Comparison of ENCODE assay signal across 12 cellular contexts in the genomic region with DNA sequence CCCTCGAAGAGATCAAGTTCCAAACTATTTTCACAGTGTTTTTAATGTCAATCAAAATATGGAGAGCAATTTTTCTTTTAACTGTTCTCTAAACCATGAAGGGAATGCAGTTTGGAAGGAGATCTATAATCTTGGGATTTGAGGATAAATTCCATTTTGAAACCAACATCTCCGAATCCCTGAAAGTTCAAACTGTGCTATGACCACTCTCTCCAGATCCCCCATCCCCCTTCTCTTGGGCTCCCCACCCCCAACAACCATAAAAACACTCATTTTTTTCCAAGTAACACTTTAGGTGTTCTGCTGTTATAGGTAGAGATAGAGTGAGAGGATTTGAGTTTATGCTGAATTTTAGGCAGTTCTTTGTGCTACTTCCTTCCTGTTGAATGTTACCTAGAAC. TPM values are rescaled to one million over a fixed set of nuclear protein-coding genes. Genes with fewer than 3 reads are reported as not detected.
DNase-seq lines count a peak whose midpoint lies in the region; ATAC-seq, FAIRE-seq and TF ChIP-seq lines count a peak whose summit lies in the region.
"Had no signal": no experiment of that assay in that cellular context is flagged by ENCODE, and none has a peak within 500 bp of the region (broad histone marks: within the 10 kb centered on the region; RNA-seq: fewer than 3 reads in every experiment).

No MANE protein-coding gene starts in this region.

- no peak for FAIRE-seq in RCC 7860 (lab: Jason Lieb, UNC)
- FAIRE-seq: colon, islet of Langerhans had no signal

- TF ChIP-seq POLR2A in esophagus muscularis mucosa (IDR thresholded peaks at IDR 0.05; ENCODE audit: low read depth) = no peak

- H3K27ac ChIP-seq in right atrium auricular region = peak overlapping the region; percentile 84 to 97
- peak overlapping the region; percentile 89 to 95 (median 92) for H3K27ac ChIP-seq in esophagus muscularis mucosa (replicated peaks in 1 of 4)
- no peak overlapping the region for H3K27ac ChIP-seq in neural cell (ENCODE audit: low read length)
- peak overlapping the region in 1 of 2 donors; percentile 100 for H3K27ac ChIP-seq in aorta (ENCODE audit: low read depth in 1 of 2, low read length in 2 of 2)

- no peak overlapping the region for H3K9ac ChIP-seq in neural cell (ENCODE audit: low read length)

- 27% methylated on average over 2 of the region's 2 CpGs for WGBS in esophagus muscularis mucosa
- 3 to 6% methylated on average over 2 of the region's 2 CpGs for WGBS in aorta, 2 donors

- DNase-seq in right atrium auricular region (ENCODE audit: low spot score) = no peak
- DNase-seq in Right ventricle myocardium superior = no peak
- DNase-seq in esophagus muscularis mucosa (ENCODE audit: extremely low spot score) = peak; percentile 42
- no peak for DNase-seq in aorta
- no peak for DNase-seq in activated effector memory CD4-positive, alpha-beta T cell treated with anti-CD3 and anti-CD28 coated beads, Interleukin-2, amount 50 U/mL, for 16 hours
- DNase-seq in NCI-H1436 (lab: John Stamatoyannopoulos, UW) = no peak
- no peak for DNase-seq in RCC 7860 (ENCODE audit: low spot score)
- DNase-seq: activated CD8-positive, alpha-beta memory T cell treated with anti-CD3 and anti-CD28 coated beads, Interleukin-2, amount 50 U/mL, for 48 hours; Karpas-422 had no signal

- no peaks in the 10 kb centered on the region for H4K20me1 ChIP-seq in neural cell (ENCODE audit: insufficient read depth)

- H3K79me2 ChIP-seq in neural cell (replicated peaks; ENCODE audit: insufficient read depth, low read length) = no peaks in the 10 kb centered on the region

- no peaks in the 10 kb centered on the region for H3K27me3 ChIP-seq in right atrium auricular region
- H3K27me3 ChIP-seq in esophagus muscularis mucosa = no peaks in the 10 kb centered on the region
- no peaks in the 10 kb centered on the region for H3K27me3 ChIP-seq in neural cell (ENCODE audit: insufficient read depth, low read depth, low read length)
- no peaks in the 10 kb centered on the region for H3K27me3 ChIP-seq in aorta (ENCODE audit: control insufficient read depth in 1 of 2, insufficient read depth in 2 of 2, low read length in 1 of 2)

- H3K4me2 ChIP-seq in neural cell (ENCODE audit: low read length) = no peak overlapping the region

- H3K4me3 ChIP-seq in right atrium auricular region (peak overlapping the region; percentile 61 to 67), esophagus muscularis mucosa (peak overlapping the region; percentile 51 to 70 (median 62)), neural cell (ENCODE audit: low read length) (peak overlapping the region; percentile 65), aorta (ENCODE audit: low read length in 2 of 2) (peak overlapping the region; percentile 99 to 100)

- TF ChIP-seq RAD21 in neural cell (conservative IDR thresholded peaks at IDR 0.05) = no peak

- TF ChIP-seq CTCF in right atrium auricular region (IDR thresholded peaks at IDR 0.05) (no peak), esophagus muscularis mucosa (IDR thresholded peaks at IDR 0.05) (no peak), neural cell (IDR thresholded peaks at IDR 0.05; ENCODE audit: poor library complexity, severe bottlenecking) (no peak)

- no peak for TF ChIP-seq EP300 in esophagus muscularis mucosa (IDR thresholded peaks at IDR 0.05)
- TF ChIP-seq EP300 in neural cell (conservative IDR thresholded peaks at IDR 0.05; ENCODE audit: poor library complexity, severe bottlenecking) = no peak

- H2AFZ ChIP-seq in neural cell (ENCODE audit: low read depth, low read length) = no peak overlapping the region

- ATAC-seq in Right ventricle myocardium superior (ENCODE audit: poor library complexity) (no peak), aorta (ENCODE audit: low FRiP score) (no peak)

- H3K36me3 ChIP-seq in right atrium auricular region (peaks cover 50% of the 10 kb centered on the region), esophagus muscularis mucosa (peaks cover 0 to 9% (median 6%) of the 10 kb centered on the region in 4 donors), neural cell (ENCODE audit: insufficient read depth, low read length) (no peaks in the 10 kb centered on the region), aorta (ENCODE audit: control insufficient read depth in 1 of 2, insufficient read depth in 2 of 2, low read length in 1 of 2) (no peaks in the 10 kb centered on the region)

- no peaks in the 10 kb centered on the region for H3K9me2 ChIP-seq in neural cell (ENCODE audit: insufficient read depth, low read length)

- H3K9me3 ChIP-seq in right atrium auricular region = no peaks in the 10 kb centered on the region
- H3K9me3 ChIP-seq in esophagus muscularis mucosa = no peaks in the 10 kb centered on the region
- H3K9me3 ChIP-seq in neural cell (ENCODE audit: low read length) = no peaks in the 10 kb centered on the region
- no peaks in the 10 kb centered on the region for H3K9me3 ChIP-seq in aorta (ENCODE audit: control insufficient read depth, low read length)

- intact Hi-C loops in Right ventricle myocardium superior (cut with DNase I) = loop anchor here (10.0 kb wide), 1 partner anchor 54 kb away; no protein-coding TSS in a partner anchor
- intact Hi-C loops in esophagus muscularis mucosa (cut with DNase I) = loop anchor here (5.0 to 10.0 kb wide), 2 partner anchors 51 to 154 kb away; no protein-coding TSS in a partner anchor
- intact Hi-C loops in aorta (cut with DNase I) = loop anchor here (5.0 to 10.0 kb wide), 8 partner anchors 41 to 384 kb away; no protein-coding TSS in a partner anchor

- H3K4me1 ChIP-seq in right atrium auricular region (peaks cover 0 to 70% of the 10 kb centered on the region in 2 donors), esophagus muscularis mucosa (peaks cover 30 to 47% (median 36%) of the 10 kb centered on the region in 4 donors), aorta (ENCODE audit: control insufficient read depth in 1 of 2, insufficient read depth in 2 of 2, low read length in 2 of 2) (peaks cover 6 to 11% of the 10 kb centered on the region in 2 donors)

- no peaks in the 10 kb centered on the region for H3F3A ChIP-seq in neural cell (ENCODE audit: insufficient read depth, low read length, poor library complexity, severe bottlenecking)

TF ChIP-seq in neural cell, 6 proteins besides CTCF, POLR2A, EP300 and RAD21:
- TF ChIP-seq SMC3 (conservative IDR thresholded peaks at IDR 0.05; ENCODE audit: poor library complexity) = no peak
- no peak for TF ChIP-seq REST (IDR thresholded peaks at IDR 0.05; ENCODE audit: borderline replicate concordance)
- no peak for TF ChIP-seq EZH2 (IDR thresholded peaks at IDR 0.05; ENCODE audit: borderline replicate concordance, insufficient read depth, low read length, poor library complexity, severe bottlenecking)
- no peak for TF ChIP-seq TAF1 (IDR thresholded peaks at IDR 0.05; ENCODE audit: low read depth)
- TF ChIP-seq MXI1 (conservative IDR thresholded peaks at IDR 0.05; ENCODE audit: poor library complexity, severe bottlenecking) = no peak
- no peak for TF ChIP-seq POLR2AphosphoS5 (IDR thresholded peaks at IDR 0.05)

RNA-seq across cellular contexts. Expression of gene CALD1, which starts 1.7 kb away (rescaled TPM):
- total RNA-seq in right atrium auricular region (100 to 1,000 TPM; 119 to 157 TPM), Right ventricle myocardium superior (86.1 TPM), esophagus muscularis mucosa (1,000 to 10,000 TPM; 2,057 to 3,140 (median 2,687) TPM), aorta (1,000 to 10,000 TPM; 1,102 to 1,700 TPM)
- polyA plus RNA-seq in neural cell (7.0 and 8.0 TPM in 2 replicates), aorta (1,000 to 10,000 TPM in 1 of 2 donors, 100 to 1,000 TPM in 1; 658 to 1,235 TPM)
- 7.1 and 9.5 TPM in 2 replicates for polyA minus RNA-seq in neural cell

Comparison
In these comparisons a context has a peak if more than half of its experiments do, and no peak if none do; other contexts are left out.
1. RNA of gene CALD1, which starts 1.7 kb away (total RNA-seq): 2,057 to 3,140 TPM in esophagus muscularis mucosa and 1,102 to 1,700 TPM in aorta; 119 to 157 TPM in right atrium auricular region and 86.1 TPM in Right ventricle myocardium superior (single experiment); every median in the first group is over 4 times any median in the second.
2. Peak in every context shown above with its lines, with median percentiles within 50 percentile points of each other: H3K4me3 ChIP-seq.